In genomic region chr1:159879977-159880376, GRCh38 we compare ENCODE assay signal across 1 cellular context.
TF ChIP-seq lines count a peak whose summit lies in the region.

No MANE protein-coding gene starts in this region.

TF ChIP-seq in HepG2, 621 proteins besides CTCF, POLR2A, EP300 and RAD21:
- TF ChIP-seq KLF13 (CRISPR knock-in tag; IDR thresholded peaks at IDR 0.05) (no peak), NCOR1 (IDR thresholded peaks at IDR 0.05; ENCODE audit: borderline replicate concordance, low read length) (no peak), ZNF703 (CRISPR knock-in tag; IDR thresholded peaks at IDR 0.05; ENCODE audit: borderline replicate concordance) (no peak), PHB2 (IDR thresholded peaks at IDR 0.05; ENCODE audit: partially characterized antibody) (no peak), ZNF10 (CRISPR knock-in tag; IDR thresholded peaks at IDR 0.05; ENCODE audit: borderline replicate concordance, low read depth) (no peak), ZNF678 (CRISPR knock-in tag; IDR thresholded peaks at IDR 0.05) (no peak), ZNF562 (CRISPR knock-in tag; IDR thresholded peaks at IDR 0.05; ENCODE audit: borderline replicate concordance) (no peak), MAFK (conservative IDR thresholded peaks at IDR 0.05 in 1 of 2, IDR thresholded peaks at IDR 0.05 in 1 of 2; ENCODE audit: low read length in 2 of 2) (peak; percentile 72 to 84), MAFF (IDR thresholded peaks at IDR 0.05; ENCODE audit: low read depth, low read length) (peak; percentile 90), NFKB2 (CRISPR knock-in tag; IDR thresholded peaks at IDR 0.05; ENCODE audit: borderline replicate concordance) (no peak), AKAP8 (CRISPR knock-in tag; IDR thresholded peaks at IDR 0.05) (no peak), TGIF2 (CRISPR knock-in tag; IDR thresholded peaks at IDR 0.05) (no peak), NFE2L2 (IDR thresholded peaks at IDR 0.05; ENCODE audit: low read length) (peak; percentile 39; the same call in 1 of the 2 replicates)
